Comparison of ENCODE assay signal across 27 cellular contexts in genomic region chr2:173343921-173344320, GRCh38.
"Had no signal": no experiment of that assay in that cellular context is flagged by ENCODE, and none has a peak within 500 bp of the region (broad histone marks: within the 10 kb centered on the region; RNA-seq: fewer than 3 reads in every experiment).

No MANE protein-coding gene starts in this region.

- H3K36me3 ChIP-seq: colonic mucosa, esophagus squamous epithelium, gastrocnemius medialis, heart right ventricle, left ventricle myocardium inferior, lower lobe of right lung had no signal

- H3K27me3 ChIP-seq: colonic mucosa, gastrocnemius medialis had no signal

- H3K4me3 ChIP-seq: colonic mucosa, esophagus squamous epithelium, gastrocnemius medialis, heart right ventricle, left ventricle myocardium inferior, lower lobe of right lung, mucosa of descending colon had no signal

- H3K27ac ChIP-seq: colonic mucosa, epithelial cell of prostate, esophagus squamous epithelium, gastrocnemius medialis, heart right ventricle, left ventricle myocardium inferior, lower lobe of right lung had no signal

- H3K4me1 ChIP-seq: colonic mucosa, esophagus squamous epithelium, gastrocnemius medialis, heart right ventricle, left ventricle myocardium inferior, lower lobe of right lung had no signal

- FAIRE-seq: endometrium, kidney had no signal

- DNase-seq: colonic mucosa; cortex of kidney; effector CD8-positive, alpha-beta T cell; effector memory CD8-positive, alpha-beta T cell; endodermal cell; erythroblast; esophagus squamous epithelium; foreskin melanocyte; gastrocnemius medialis; glutamatergic neuron; head of caudate nucleus; heart right ventricle; hippocampal formation; immature natural killer cell; islet precursor cell; kidney; kidney glomerular epithelial cell; left colon; left ventricle myocardium inferior; lower lobe of right lung; mesenchymal stem cell; mucosa of descending colon; naive B cell had no signal

- ATAC-seq: effector memory CD8-positive, alpha-beta T cell; esophagus mucosa; gastrocnemius medialis; heart right ventricle; left colon; left lobe of liver; lower lobe of right lung; mucosa of descending colon had no signal

- H3K9me3 ChIP-seq: colonic mucosa, gastrocnemius medialis had no signal
